ENCODE assay signal across 1 cellular context in the genomic region with DNA sequence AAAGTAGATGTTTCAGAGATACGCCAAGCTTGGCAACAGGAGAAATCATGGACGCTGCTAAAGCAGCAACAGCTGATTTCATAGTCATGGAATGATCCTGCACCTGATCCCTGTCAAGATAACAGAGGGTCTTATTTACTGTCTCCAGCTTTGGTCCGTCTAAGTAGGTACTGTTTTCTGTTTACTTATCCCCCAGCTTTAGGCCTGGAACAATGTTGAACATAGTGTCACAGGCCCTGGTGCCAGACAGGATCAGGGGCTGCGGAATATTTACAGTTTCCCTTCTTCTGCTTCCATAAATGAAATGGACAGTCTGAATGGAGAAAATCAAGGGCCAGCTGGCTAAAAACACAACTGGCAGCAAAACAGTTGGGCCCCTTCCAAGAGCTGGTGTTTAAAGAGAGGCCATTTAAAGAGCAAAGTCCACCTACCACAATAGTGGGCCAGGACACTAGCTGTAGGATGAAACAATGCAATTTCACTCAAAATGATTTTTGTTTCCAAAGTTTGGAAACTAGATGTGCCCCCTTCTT.
TF ChIP-seq lines count a peak whose summit lies in the region.

No MANE protein-coding gene starts in this region.

TF ChIP-seq in HepG2, 621 proteins besides CTCF, POLR2A, EP300 and RAD21 (continued from another document):
- TF ChIP-seq, protein P1, sequence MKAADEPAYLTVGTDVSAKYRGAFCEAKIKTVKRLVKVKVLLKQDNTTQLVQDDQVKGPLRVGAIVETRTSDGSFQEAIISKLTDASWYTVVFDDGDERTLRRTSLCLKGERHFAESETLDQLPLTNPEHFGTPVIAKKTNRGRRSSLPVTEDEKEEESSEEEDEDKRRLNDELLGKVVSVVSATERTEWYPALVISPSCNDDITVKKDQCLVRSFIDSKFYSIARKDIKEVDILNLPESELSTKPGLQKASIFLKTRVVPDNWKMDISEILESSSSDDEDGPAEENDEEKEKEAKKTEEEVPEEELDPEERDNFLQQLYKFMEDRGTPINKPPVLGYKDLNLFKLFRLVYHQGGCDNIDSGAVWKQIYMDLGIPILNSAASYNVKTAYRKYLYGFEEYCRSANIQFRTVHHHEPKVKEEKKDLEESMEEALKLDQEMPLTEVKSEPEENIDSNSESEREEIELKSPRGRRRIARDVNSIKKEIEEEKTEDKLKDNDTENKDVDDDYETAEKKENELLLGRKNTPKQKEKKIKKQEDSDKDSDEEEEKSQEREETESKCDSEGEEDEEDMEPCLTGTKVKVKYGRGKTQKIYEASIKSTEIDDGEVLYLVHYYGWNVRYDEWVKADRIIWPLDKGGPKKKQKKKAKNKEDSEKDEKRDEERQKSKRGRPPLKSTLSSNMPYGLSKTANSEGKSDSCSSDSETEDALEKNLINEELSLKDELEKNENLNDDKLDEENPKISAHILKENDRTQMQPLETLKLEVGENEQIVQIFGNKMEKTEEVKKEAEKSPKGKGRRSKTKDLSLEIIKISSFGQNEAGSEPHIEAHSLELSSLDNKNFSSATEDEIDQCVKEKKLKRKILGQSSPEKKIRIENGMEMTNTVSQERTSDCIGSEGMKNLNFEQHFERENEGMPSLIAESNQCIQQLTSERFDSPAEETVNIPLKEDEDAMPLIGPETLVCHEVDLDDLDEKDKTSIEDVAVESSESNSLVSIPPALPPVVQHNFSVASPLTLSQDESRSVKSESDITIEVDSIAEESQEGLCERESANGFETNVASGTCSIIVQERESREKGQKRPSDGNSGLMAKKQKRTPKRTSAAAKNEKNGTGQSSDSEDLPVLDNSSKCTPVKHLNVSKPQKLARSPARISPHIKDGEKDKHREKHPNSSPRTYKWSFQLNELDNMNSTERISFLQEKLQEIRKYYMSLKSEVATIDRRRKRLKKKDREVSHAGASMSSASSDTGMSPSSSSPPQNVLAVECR (CRISPR knock-in tag; IDR thresholded peaks at IDR 0.05; ENCODE audit: borderline replicate concordance), result no peak
- TF ChIP-seq GATAD1 (CRISPR knock-in tag; IDR thresholded peaks at IDR 0.05), result 0 out of 2 replicates have a peak, but pooled peaks have one; percentile 14
- no peak for TF ChIP-seq BHLHE40 (IDR thresholded peaks at IDR 0.05; ENCODE audit: low read length)
- TF ChIP-seq, protein P2, sequence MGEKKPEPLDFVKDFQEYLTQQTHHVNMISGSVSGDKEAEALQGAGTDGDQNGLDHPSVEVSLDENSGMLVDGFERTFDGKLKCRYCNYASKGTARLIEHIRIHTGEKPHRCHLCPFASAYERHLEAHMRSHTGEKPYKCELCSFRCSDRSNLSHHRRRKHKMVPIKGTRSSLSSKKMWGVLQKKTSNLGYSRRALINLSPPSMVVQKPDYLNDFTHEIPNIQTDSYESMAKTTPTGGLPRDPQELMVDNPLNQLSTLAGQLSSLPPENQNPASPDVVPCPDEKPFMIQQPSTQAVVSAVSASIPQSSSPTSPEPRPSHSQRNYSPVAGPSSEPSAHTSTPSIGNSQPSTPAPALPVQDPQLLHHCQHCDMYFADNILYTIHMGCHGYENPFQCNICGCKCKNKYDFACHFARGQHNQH (CRISPR knock-in tag; IDR thresholded peaks at IDR 0.05), result peak; percentile 85
- no peak for TF ChIP-seq NRL (CRISPR knock-in tag; IDR thresholded peaks at IDR 0.05; ENCODE audit: borderline replicate concordance)
- TF ChIP-seq SYNCRIP (IDR thresholded peaks at IDR 0.05; ENCODE audit: insufficient read depth, low read depth, low read length), result no peak
- TF ChIP-seq HNF4A (CRISPR knock-in tag; IDR thresholded peaks at IDR 0.05), result peak; percentile 85
- TF ChIP-seq SP1 (IDR thresholded peaks at IDR 0.05), result no peak
- no peak for TF ChIP-seq SP1 (CRISPR knock-in tag; IDR thresholded peaks at IDR 0.05)
- TF ChIP-seq TCF12 (IDR thresholded peaks at IDR 0.05), result no peak
- TF ChIP-seq TCF12 (CRISPR knock-in tag; IDR thresholded peaks at IDR 0.05), result no peak
- TF ChIP-seq, protein P3, sequence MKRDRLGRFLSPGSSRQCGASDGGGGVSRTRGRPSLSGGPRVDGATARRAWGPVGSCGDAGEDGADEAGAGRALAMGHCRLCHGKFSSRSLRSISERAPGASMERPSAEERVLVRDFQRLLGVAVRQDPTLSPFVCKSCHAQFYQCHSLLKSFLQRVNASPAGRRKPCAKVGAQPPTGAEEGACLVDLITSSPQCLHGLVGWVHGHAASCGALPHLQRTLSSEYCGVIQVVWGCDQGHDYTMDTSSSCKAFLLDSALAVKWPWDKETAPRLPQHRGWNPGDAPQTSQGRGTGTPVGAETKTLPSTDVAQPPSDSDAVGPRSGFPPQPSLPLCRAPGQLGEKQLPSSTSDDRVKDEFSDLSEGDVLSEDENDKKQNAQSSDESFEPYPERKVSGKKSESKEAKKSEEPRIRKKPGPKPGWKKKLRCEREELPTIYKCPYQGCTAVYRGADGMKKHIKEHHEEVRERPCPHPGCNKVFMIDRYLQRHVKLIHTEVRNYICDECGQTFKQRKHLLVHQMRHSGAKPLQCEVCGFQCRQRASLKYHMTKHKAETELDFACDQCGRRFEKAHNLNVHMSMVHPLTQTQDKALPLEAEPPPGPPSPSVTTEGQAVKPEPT (CRISPR knock-in tag; IDR thresholded peaks at IDR 0.05; ENCODE audit: low read depth), result no peak
- no peak for TF ChIP-seq STAT5B (CRISPR knock-in tag; IDR thresholded peaks at IDR 0.05)
- TF ChIP-seq, protein P4, sequence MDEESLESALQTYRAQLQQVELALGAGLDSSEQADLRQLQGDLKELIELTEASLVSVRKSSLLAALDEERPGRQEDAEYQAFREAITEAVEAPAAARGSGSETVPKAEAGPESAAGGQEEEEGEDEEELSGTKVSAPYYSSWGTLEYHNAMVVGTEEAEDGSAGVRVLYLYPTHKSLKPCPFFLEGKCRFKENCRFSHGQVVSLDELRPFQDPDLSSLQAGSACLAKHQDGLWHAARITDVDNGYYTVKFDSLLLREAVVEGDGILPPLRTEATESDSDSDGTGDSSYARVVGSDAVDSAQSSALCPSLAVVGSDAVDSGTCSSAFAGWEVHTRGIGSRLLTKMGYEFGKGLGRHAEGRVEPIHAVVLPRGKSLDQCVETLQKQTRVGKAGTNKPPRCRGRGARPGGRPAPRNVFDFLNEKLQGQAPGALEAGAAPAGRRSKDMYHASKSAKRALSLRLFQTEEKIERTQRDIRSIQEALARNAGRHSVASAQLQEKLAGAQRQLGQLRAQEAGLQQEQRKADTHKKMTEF (CRISPR knock-in tag; IDR thresholded peaks at IDR 0.05), result peak; percentile 56; the same call in 1 of the 2 replicates
- TF ChIP-seq, protein P5, sequence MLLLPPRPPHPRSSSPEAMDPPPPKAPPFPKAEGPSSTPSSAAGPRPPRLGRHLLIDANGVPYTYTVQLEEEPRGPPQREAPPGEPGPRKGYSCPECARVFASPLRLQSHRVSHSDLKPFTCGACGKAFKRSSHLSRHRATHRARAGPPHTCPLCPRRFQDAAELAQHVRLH (CRISPR knock-in tag; IDR thresholded peaks at IDR 0.05; ENCODE audit: borderline replicate concordance, low read depth), result 0 out of 2 replicates have a peak, but pooled peaks have one; percentile 45
- peak; percentile 57; the same call in 1 of the 2 replicates for TF ChIP-seq HNF4G (IDR thresholded peaks at IDR 0.05; ENCODE audit: borderline replicate concordance, low read depth, low read length)
- peak; percentile 65; the same call in 1 of the 2 replicates for TF ChIP-seq HNF4G (CRISPR knock-in tag; IDR thresholded peaks at IDR 0.05; ENCODE audit: borderline replicate concordance, low read depth)
- TF ChIP-seq NCOA2 (CRISPR knock-in tag; IDR thresholded peaks at IDR 0.05), result peak; percentile 23; the same call in 1 of the 2 replicates
- TF ChIP-seq ZFY (CRISPR knock-in tag; IDR thresholded peaks at IDR 0.05), result peak; percentile 37; the same call in 1 of the 2 replicates
- TF ChIP-seq, protein P6, sequence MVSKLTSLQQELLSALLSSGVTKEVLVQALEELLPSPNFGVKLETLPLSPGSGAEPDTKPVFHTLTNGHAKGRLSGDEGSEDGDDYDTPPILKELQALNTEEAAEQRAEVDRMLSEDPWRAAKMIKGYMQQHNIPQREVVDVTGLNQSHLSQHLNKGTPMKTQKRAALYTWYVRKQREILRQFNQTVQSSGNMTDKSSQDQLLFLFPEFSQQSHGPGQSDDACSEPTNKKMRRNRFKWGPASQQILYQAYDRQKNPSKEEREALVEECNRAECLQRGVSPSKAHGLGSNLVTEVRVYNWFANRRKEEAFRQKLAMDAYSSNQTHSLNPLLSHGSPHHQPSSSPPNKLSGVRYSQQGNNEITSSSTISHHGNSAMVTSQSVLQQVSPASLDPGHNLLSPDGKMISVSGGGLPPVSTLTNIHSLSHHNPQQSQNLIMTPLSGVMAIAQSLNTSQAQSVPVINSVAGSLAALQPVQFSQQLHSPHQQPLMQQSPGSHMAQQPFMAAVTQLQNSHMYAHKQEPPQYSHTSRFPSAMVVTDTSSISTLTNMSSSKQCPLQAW (CRISPR knock-in tag; IDR thresholded peaks at IDR 0.05), result no peak
- no peak for TF ChIP-seq PLRG1 (conservative IDR thresholded peaks at IDR 0.05)
- TF ChIP-seq ZSCAN21 (CRISPR knock-in tag; IDR thresholded peaks at IDR 0.05; ENCODE audit: borderline replicate concordance), result no peak
- no peak for TF ChIP-seq ONECUT2 (CRISPR knock-in tag; IDR thresholded peaks at IDR 0.05)
- TF ChIP-seq, protein P7, sequence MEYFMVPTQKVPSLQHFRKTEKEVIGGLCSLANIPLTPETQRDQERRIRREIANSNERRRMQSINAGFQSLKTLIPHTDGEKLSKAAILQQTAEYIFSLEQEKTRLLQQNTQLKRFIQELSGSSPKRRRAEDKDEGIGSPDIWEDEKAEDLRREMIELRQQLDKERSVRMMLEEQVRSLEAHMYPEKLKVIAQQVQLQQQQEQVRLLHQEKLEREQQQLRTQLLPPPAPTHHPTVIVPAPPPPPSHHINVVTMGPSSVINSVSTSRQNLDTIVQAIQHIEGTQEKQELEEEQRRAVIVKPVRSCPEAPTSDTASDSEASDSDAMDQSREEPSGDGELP (IDR thresholded peaks at IDR 0.05; ENCODE audit: borderline replicate concordance, low read depth), result peak; percentile 83
- TF ChIP-seq, protein P8, sequence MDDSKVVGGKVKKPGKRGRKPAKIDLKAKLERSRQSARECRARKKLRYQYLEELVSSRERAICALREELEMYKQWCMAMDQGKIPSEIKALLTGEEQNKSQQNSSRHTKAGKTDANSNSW (CRISPR knock-in tag; IDR thresholded peaks at IDR 0.05; ENCODE audit: borderline replicate concordance), result no peak
- TF ChIP-seq SALL1 (CRISPR knock-in tag; IDR thresholded peaks at IDR 0.05), result peak; percentile 42
- peak; percentile 73 for TF ChIP-seq ZNF121 (CRISPR knock-in tag; IDR thresholded peaks at IDR 0.05)
- no peak for TF ChIP-seq ZNF232 (CRISPR knock-in tag; IDR thresholded peaks at IDR 0.05; ENCODE audit: borderline replicate concordance)
- 0 out of 2 replicates have a peak, but pooled peaks have one; percentile 15 for TF ChIP-seq CREM (IDR thresholded peaks at IDR 0.05)
- no peak for TF ChIP-seq CREM (CRISPR knock-in tag; IDR thresholded peaks at IDR 0.05)
- no peak for TF ChIP-seq SKI (IDR thresholded peaks at IDR 0.05; ENCODE audit: partially characterized antibody)
- no peak for TF ChIP-seq FOXA1 (IDR thresholded peaks at IDR 0.05)
- TF ChIP-seq FOXA1 (CRISPR knock-in tag; IDR thresholded peaks at IDR 0.05), result peak; percentile 24; the same call in 1 of the 2 replicates
- TF ChIP-seq SOX13 (IDR thresholded peaks at IDR 0.05), result peak; percentile 57
- peak in 1 of 2 experiments; percentile 92; a peak in 2 of 4 replicates for TF ChIP-seq SOX13 (CRISPR knock-in tag; conservative IDR thresholded peaks at IDR 0.05 in 1 of 2, IDR thresholded peaks at IDR 0.05 in 1 of 2)
- TF ChIP-seq ZFX (CRISPR knock-in tag; IDR thresholded peaks at IDR 0.05; ENCODE audit: low read depth), result 0 out of 2 replicates have a peak, but pooled peaks have one; percentile 16
- TF ChIP-seq, protein P9, sequence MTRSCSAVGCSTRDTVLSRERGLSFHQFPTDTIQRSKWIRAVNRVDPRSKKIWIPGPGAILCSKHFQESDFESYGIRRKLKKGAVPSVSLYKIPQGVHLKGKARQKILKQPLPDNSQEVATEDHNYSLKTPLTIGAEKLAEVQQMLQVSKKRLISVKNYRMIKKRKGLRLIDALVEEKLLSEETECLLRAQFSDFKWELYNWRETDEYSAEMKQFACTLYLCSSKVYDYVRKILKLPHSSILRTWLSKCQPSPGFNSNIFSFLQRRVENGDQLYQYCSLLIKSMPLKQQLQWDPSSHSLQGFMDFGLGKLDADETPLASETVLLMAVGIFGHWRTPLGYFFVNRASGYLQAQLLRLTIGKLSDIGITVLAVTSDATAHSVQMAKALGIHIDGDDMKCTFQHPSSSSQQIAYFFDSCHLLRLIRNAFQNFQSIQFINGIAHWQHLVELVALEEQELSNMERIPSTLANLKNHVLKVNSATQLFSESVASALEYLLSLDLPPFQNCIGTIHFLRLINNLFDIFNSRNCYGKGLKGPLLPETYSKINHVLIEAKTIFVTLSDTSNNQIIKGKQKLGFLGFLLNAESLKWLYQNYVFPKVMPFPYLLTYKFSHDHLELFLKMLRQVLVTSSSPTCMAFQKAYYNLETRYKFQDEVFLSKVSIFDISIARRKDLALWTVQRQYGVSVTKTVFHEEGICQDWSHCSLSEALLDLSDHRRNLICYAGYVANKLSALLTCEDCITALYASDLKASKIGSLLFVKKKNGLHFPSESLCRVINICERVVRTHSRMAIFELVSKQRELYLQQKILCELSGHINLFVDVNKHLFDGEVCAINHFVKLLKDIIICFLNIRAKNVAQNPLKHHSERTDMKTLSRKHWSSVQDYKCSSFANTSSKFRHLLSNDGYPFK (CRISPR knock-in tag; IDR thresholded peaks at IDR 0.05; ENCODE audit: borderline replicate concordance), result no peak
- no peak for TF ChIP-seq FOXP1 (IDR thresholded peaks at IDR 0.05)
- TF ChIP-seq FOXP1 (CRISPR knock-in tag; IDR thresholded peaks at IDR 0.05), result peak; percentile 38; the same call in 1 of the 2 replicates
- TF ChIP-seq, protein P10, sequence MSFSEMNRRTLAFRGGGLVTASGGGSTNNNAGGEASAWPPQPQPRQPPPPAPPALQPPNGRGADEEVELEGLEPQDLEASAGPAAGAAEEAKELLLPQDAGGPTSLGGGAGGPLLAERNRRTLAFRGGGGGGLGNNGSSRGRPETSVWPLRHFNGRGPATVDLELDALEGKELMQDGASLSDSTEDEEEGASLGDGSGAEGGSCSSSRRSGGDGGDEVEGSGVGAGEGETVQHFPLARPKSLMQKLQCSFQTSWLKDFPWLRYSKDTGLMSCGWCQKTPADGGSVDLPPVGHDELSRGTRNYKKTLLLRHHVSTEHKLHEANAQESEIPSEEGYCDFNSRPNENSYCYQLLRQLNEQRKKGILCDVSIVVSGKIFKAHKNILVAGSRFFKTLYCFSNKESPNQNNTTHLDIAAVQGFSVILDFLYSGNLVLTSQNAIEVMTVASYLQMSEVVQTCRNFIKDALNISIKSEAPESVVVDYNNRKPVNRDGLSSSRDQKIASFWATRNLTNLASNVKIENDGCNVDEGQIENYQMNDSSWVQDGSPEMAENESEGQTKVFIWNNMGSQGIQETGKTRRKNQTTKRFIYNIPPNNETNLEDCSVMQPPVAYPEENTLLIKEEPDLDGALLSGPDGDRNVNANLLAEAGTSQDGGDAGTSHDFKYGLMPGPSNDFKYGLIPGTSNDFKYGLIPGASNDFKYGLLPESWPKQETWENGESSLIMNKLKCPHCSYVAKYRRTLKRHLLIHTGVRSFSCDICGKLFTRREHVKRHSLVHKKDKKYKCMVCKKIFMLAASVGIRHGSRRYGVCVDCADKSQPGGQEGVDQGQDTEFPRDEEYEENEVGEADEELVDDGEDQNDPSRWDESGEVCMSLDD (CRISPR knock-in tag; IDR thresholded peaks at IDR 0.05; ENCODE audit: borderline replicate concordance), result no peak
- 0 out of 2 replicates have a peak, but pooled peaks have one; percentile 25 for TF ChIP-seq MIER2 (CRISPR knock-in tag; IDR thresholded peaks at IDR 0.05)
- no peak for TF ChIP-seq ZNF761 (CRISPR knock-in tag; conservative IDR thresholded peaks at IDR 0.05)
- peak; percentile 68 for TF ChIP-seq ZMYM4 (CRISPR knock-in tag; IDR thresholded peaks at IDR 0.05)
